22 cellular contexts compared by ENCODE assay signal in genomic region chr11:27451528-27451927, GRCh38. TPM values are rescaled to one million over a fixed set of nuclear protein-coding genes. Genes with fewer than 3 reads are reported as not detected.
A peak's percentile ranks its signal among the peaks of the same experiment; 100 is the strongest.
DNase-seq lines count a peak whose midpoint lies in the region; ATAC-seq, FAIRE-seq and TF ChIP-seq lines count a peak whose summit lies in the region.
"Had no signal": no experiment of that assay in that cellular context is flagged by ENCODE, and none has a peak within 500 bp of the region (broad histone marks: within the 10 kb centered on the region; RNA-seq: fewer than 3 reads in every experiment).

No MANE protein-coding gene starts in this region.

- no peaks in the 10 kb centered on the region for H3K9me3 ChIP-seq in A549
- H3K9me3 ChIP-seq in mucosa of descending colon, result no peaks in the 10 kb centered on the region
- H3K9me3 ChIP-seq: left lung, sigmoid colon, tibial artery had no signal

- FAIRE-seq in A549 (lab: Jason Lieb, UNC) (no peak), GM19239 (lab: Jason Lieb, UNC) (no peak)

- TF ChIP-seq CTCF in A549 (IDR thresholded peaks at IDR 0.05) (no peak), mucosa of descending colon (IDR thresholded peaks at IDR 0.05) (no peak)

- peak overlapping the region; percentile 4 to 56; a peak in 3 of 6 replicates for H3K27ac ChIP-seq in A549
- H3K27ac ChIP-seq: left lung, sigmoid colon, tibial artery had no signal

- H3K4me3 ChIP-seq in A549 (no peak overlapping the region), mucosa of descending colon (no peak overlapping the region)
- H3K4me3 ChIP-seq: left lung, sigmoid colon, tibial artery had no signal

- no peak for TF ChIP-seq POLR2A in A549 (IDR thresholded peaks at IDR 0.05; ENCODE audit: low read length)

- TF ChIP-seq EP300 in A549 (IDR thresholded peaks at IDR 0.05), result no peak

- no peak for TF ChIP-seq RAD21 in A549 (conservative IDR thresholded peaks at IDR 0.05 in 1 of 2, IDR thresholded peaks at IDR 0.05 in 1 of 2)

- POLR2A ChIA-PET in A549 (lab: Yijun Ruan, JAX), result no interaction called here

- CTCF ChIA-PET in A549 (lab: Yijun Ruan, JAX), result interaction anchor here (1.3 to 1.6 kb wide), 2 partner anchors 13 to 268 kb away, joined by 3 to 6 read pairs; no protein-coding TSS in a partner anchor

- H3K36me3 ChIP-seq in mucosa of descending colon (ENCODE audit: low read depth), result no peaks in the 10 kb centered on the region
- H3K36me3 ChIP-seq: left lung, sigmoid colon, tibial artery had no signal

- peaks cover 77% of the 10 kb centered on the region for H3K4me1 ChIP-seq in A549
- H3K4me1 ChIP-seq in mucosa of descending colon (ENCODE audit: low read depth), result no peaks in the 10 kb centered on the region

- ATAC-seq in A549 (no peak; a peak in 2 of 6 replicates), esophagus mucosa (peak; percentile 53), mucosa of descending colon (peak; percentile 57), GM21528 (IDR thresholded peaks at IDR 0.05; ENCODE audit: low FRiP score, unreplicated experiment) (no peak)
- ATAC-seq: left lung; naive thymus-derived CD8-positive, alpha-beta T cell had no signal

- intact Hi-C loops in mucosa of descending colon (cut with DNase I, micrococcal nuclease), result no loop called here

- DNase-seq in A549 (ENCODE audit: low read depth in 1 of 2, low spot score in 1 of 2) (no peak), NCI-H1930 (lab: John Stamatoyannopoulos, UW) (peak; percentile 23 to 43), mucosa of descending colon (no peak), HCEC 1CT (no peak), GM19239 (ENCODE audit: insufficient read length, low spot score) (no peak)
- no peak for DNase-seq in effector CD4-positive, alpha-beta T cell
- DNase-seq: ACHN; activated CD4-positive, CD25-positive, alpha-beta regulatory T cell; anterior cingulate cortex; EL; H7; hypothalamus; IMR-90; left lung; naive thymus-derived CD8-positive, alpha-beta T cell; RPMI8226; sigmoid colon; stimulated activated CD4-positive, alpha-beta T cell treated with anti-CD3 and anti-CD28 coated beads, Interleukin-4, amount 100 ng/mL, for 24 hours; T-helper 1 cell; tibial artery had no signal

- H3K4me2 ChIP-seq in A549, result peak overlapping the region; percentile 48

TF ChIP-seq in A549, 52 proteins besides CTCF, POLR2A, EP300 and RAD21:
- TF ChIP-seq HDAC2 (IDR thresholded peaks at IDR 0.05), result no peak
- no peak for TF ChIP-seq HOXB5 (CRISPR knock-in tag; IDR thresholded peaks at IDR 0.05)
- TF ChIP-seq, protein P1, sequence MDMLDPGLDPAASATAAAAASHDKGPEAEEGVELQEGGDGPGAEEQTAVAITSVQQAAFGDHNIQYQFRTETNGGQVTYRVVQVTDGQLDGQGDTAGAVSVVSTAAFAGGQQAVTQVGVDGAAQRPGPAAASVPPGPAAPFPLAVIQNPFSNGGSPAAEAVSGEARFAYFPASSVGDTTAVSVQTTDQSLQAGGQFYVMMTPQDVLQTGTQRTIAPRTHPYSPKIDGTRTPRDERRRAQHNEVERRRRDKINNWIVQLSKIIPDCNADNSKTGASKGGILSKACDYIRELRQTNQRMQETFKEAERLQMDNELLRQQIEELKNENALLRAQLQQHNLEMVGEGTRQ (IDR thresholded peaks at IDR 0.05), result no peak
- no peak for TF ChIP-seq CBX8 (IDR thresholded peaks at IDR 0.05)
- TF ChIP-seq MYC (IDR thresholded peaks at IDR 0.05; ENCODE audit: borderline replicate concordance, low read length), result no peak
- TF ChIP-seq E2F6 (IDR thresholded peaks at IDR 0.05; ENCODE audit: borderline replicate concordance, low read depth), result no peak
- no peak for TF ChIP-seq KDM1A (IDR thresholded peaks at IDR 0.05; ENCODE audit: low read depth)
- no peak for TF ChIP-seq PHF8 (IDR thresholded peaks at IDR 0.05; ENCODE audit: borderline replicate concordance, low read depth)
- no peak for TF ChIP-seq TFCP2L1 (CRISPR knock-in tag; IDR thresholded peaks at IDR 0.05)
- TF ChIP-seq, protein P2, sequence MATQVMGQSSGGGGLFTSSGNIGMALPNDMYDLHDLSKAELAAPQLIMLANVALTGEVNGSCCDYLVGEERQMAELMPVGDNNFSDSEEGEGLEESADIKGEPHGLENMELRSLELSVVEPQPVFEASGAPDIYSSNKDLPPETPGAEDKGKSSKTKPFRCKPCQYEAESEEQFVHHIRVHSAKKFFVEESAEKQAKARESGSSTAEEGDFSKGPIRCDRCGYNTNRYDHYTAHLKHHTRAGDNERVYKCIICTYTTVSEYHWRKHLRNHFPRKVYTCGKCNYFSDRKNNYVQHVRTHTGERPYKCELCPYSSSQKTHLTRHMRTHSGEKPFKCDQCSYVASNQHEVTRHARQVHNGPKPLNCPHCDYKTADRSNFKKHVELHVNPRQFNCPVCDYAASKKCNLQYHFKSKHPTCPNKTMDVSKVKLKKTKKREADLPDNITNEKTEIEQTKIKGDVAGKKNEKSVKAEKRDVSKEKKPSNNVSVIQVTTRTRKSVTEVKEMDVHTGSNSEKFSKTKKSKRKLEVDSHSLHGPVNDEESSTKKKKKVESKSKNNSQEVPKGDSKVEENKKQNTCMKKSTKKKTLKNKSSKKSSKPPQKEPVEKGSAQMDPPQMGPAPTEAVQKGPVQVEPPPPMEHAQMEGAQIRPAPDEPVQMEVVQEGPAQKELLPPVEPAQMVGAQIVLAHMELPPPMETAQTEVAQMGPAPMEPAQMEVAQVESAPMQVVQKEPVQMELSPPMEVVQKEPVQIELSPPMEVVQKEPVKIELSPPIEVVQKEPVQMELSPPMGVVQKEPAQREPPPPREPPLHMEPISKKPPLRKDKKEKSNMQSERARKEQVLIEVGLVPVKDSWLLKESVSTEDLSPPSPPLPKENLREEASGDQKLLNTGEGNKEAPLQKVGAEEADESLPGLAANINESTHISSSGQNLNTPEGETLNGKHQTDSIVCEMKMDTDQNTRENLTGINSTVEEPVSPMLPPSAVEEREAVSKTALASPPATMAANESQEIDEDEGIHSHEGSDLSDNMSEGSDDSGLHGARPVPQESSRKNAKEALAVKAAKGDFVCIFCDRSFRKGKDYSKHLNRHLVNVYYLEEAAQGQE (IDR thresholded peaks at IDR 0.05), result no peak
- no peak for TF ChIP-seq RARB (CRISPR knock-in tag; IDR thresholded peaks at IDR 0.05)
- no peak for TF ChIP-seq JUNB (IDR thresholded peaks at IDR 0.05)
- TF ChIP-seq NR3C1 (IDR thresholded peaks at IDR 0.05), result no peak
- TF ChIP-seq RNF2 (IDR thresholded peaks at IDR 0.05; ENCODE audit: borderline replicate concordance, low read depth), result no peak
- no peak for TF ChIP-seq RCOR1 (IDR thresholded peaks at IDR 0.05; ENCODE audit: low read depth, low read length)
- TF ChIP-seq BHLHE40 (IDR thresholded peaks at IDR 0.05; ENCODE audit: low read depth, low read length), result no peak
- TF ChIP-seq CEBPB (IDR thresholded peaks at IDR 0.05), result no peak
- TF ChIP-seq TP53 (CRISPR knock-in tag; IDR thresholded peaks at IDR 0.05), result no peak

RNA-seq across cellular contexts. Expression of gene LGR4, which starts 21.1 kb away (rescaled TPM):
- polyA plus RNA-seq in A549 (2011; rRNA removed) (130 and 145 TPM in 2 replicates), A549 (2017; fragmentation: RNase III; extraction: RNeasy Plus Mini Kit Qiagen cat#74134 plus additional on column Dnase treatment) (40.9 to 43.5 TPM (median 41.2 TPM) in 3 replicates)
- polyA plus RNA-seq in A549 (2012; cell fraction: cytosol; rRNA removed), result 24.3 and 35.8 TPM in 2 replicates
- 30.6 and 51.3 TPM in 2 replicates for polyA plus RNA-seq in A549 (2012; cell fraction: nucleus; rRNA removed)
- polyA minus RNA-seq in A549 (2011; rRNA and poly(A)+ RNA removed), result 241 and 257 TPM in 2 replicates
- total RNA-seq in esophagus mucosa (22.8 TPM), mucosa of descending colon (100 to 1,000 TPM in 2 of 3 donors, 10 to 100 TPM in 1; 81.9 to 185 (median 104) TPM)

RNA-seq across cellular contexts. Expression of gene LIN7C, which starts 55.0 kb away (rescaled TPM):
- polyA plus RNA-seq in A549 (2011; rRNA removed) (21.2 and 31.0 TPM in 2 replicates), A549 (2017; fragmentation: RNase III; extraction: RNeasy Plus Mini Kit Qiagen cat#74134 plus additional on column Dnase treatment) (9.0 to 10.1 TPM (median 9.7 TPM) in 3 replicates)
- polyA plus RNA-seq in A549 (2012; cell fraction: cytosol; rRNA removed), result 5.5 and 6.2 TPM in 2 replicates
- polyA plus RNA-seq in A549 (2012; cell fraction: nucleus; rRNA removed), result 2.4 and 6.2 TPM in 2 replicates
- 10.5 and 11.6 TPM in 2 replicates for polyA minus RNA-seq in A549 (2011; rRNA and poly(A)+ RNA removed)
- total RNA-seq in esophagus mucosa (25.7 TPM), mucosa of descending colon (10 to 100 TPM; 37.8 to 41.2 (median 40.5) TPM)

Comparison
In these comparisons a context has a peak if more than half of its experiments do, and no peak if none do; other contexts are left out.
1. ATAC-seq: peak in esophagus mucosa (single experiment) and mucosa of descending colon (single experiment); none in A549 (0 of 2) and GM21528 (single experiment).
2. DNase-seq: peak in NCI-H1930 (2 of 2); none in A549 (0 of 2), mucosa of descending colon (0 of 3), HCEC 1CT (single experiment), effector CD4-positive, alpha-beta T cell (single experiment) and GM19239 (single experiment).